21 cellular contexts compared by ENCODE assay signal in genomic region chr1:213783898-213784297, GRCh38.
DNase-seq lines count a peak whose midpoint lies in the region; ATAC-seq and TF ChIP-seq lines count a peak whose summit lies in the region.
"Had no signal": no experiment of that assay in that cellular context is flagged by ENCODE, and none has a peak within 500 bp of the region (broad histone marks: within the 10 kb centered on the region; RNA-seq: fewer than 3 reads in every experiment).

No MANE protein-coding gene starts in this region.

- H3K36me3 ChIP-seq in KOPT-K1 (ENCODE audit: insufficient read depth, low read length) (no peaks in the 10 kb centered on the region), lung (ENCODE audit: control insufficient read depth in 2 of 2, insufficient read depth in 2 of 2, low read length in 2 of 2) (no peaks in the 10 kb centered on the region)
- H3K36me3 ChIP-seq: breast epithelium, neutrophil, upper lobe of left lung had no signal

- H3K27ac ChIP-seq in KOPT-K1 (ENCODE audit: low read depth, low read length, poor library complexity, severe bottlenecking) (peak overlapping the region; percentile 71), lung (ENCODE audit: low read depth in 1 of 2, low read length in 1 of 2) (no peak overlapping the region), right cardiac atrium (ENCODE audit: low read length) (no peak overlapping the region)
- H3K27ac ChIP-seq: A549, breast epithelium, neutrophil, upper lobe of left lung had no signal

- DNase-seq in SIG-M5 treated with dmso at 0.1 percent for 504 hours (lab: John Stamatoyannopoulos, UW; ENCODE audit: unreplicated experiment) (peak; percentile 32), SIG-M5 (lab: John Stamatoyannopoulos, UW) (no peak), NOMO-1 (lab: John Stamatoyannopoulos, UW; ENCODE audit: unreplicated experiment in 2 of 2) (peak; percentile 38 to 79), lung (ENCODE audit: low spot score) (peak; percentile 33), right cardiac atrium (no peak), omental fat pad (ENCODE audit: low spot score) (no peak)
- DNase-seq: activated CD4-positive, alpha-beta T cell treated with anti-CD3 and anti-CD28 coated beads, Interleukin-2, amount 50 U/mL, for 4 hours; dermis blood vessel endothelial cell; EL; HCEC 1CT; left cardiac atrium; NCI-H2029; SHP77 treated with DMSO at 0.1 percent for 48 hours; stimulated activated CD4-positive, alpha-beta T cell treated with anti-CD3 and anti-CD28 coated beads, Interleukin-15, amount 100 ng/mL, for 24 hours; T1000 had no signal

- ATAC-seq in lung (ENCODE audit: insufficient read depth, low FRiP score) = no peak
- ATAC-seq in right cardiac atrium = no peak
- ATAC-seq in HG03025 (IDR thresholded peaks at IDR 0.05; ENCODE audit: low FRiP score, unreplicated experiment) = no peak
- no peak for ATAC-seq in omental fat pad (ENCODE audit: low FRiP score)
- ATAC-seq: A549, left cardiac atrium had no signal

- H3K9me3 ChIP-seq in KOPT-K1 (ENCODE audit: insufficient read depth, low read length, poor library complexity, severe bottlenecking) (no peaks in the 10 kb centered on the region), lung (ENCODE audit: control insufficient read depth in 2 of 2, insufficient read depth in 1 of 2, low read length in 1 of 2) (no peaks in the 10 kb centered on the region), right cardiac atrium (ENCODE audit: control insufficient read depth, low read length) (peaks cover 2% of the 10 kb centered on the region)
- H3K9me3 ChIP-seq: A549, breast epithelium, neutrophil, upper lobe of left lung had no signal

- H3K4me1 ChIP-seq in lung (ENCODE audit: control insufficient read depth in 2 of 2, insufficient read depth in 2 of 2, low read length in 2 of 2) (no peaks in the 10 kb centered on the region), right cardiac atrium (ENCODE audit: control insufficient read depth, insufficient read depth, low read length) (no peaks in the 10 kb centered on the region)
- H3K4me1 ChIP-seq: A549, breast epithelium had no signal

- intact Hi-C loops in right cardiac atrium (cut with DNase I) = no loop called here

- H3K27me3 ChIP-seq in lung (ENCODE audit: control insufficient read depth, insufficient read depth) (no peaks in the 10 kb centered on the region), right cardiac atrium (ENCODE audit: control insufficient read depth, insufficient read depth) (no peaks in the 10 kb centered on the region)
- H3K27me3 ChIP-seq: breast epithelium, neutrophil, upper lobe of left lung had no signal

- no peak for TF ChIP-seq CTCF in lung (IDR thresholded peaks at IDR 0.05; ENCODE audit: control extremely low read depth, extremely low read depth)
- no peak for TF ChIP-seq CTCF in omental fat pad (IDR thresholded peaks at IDR 0.05)

- H3K4me3 ChIP-seq in lung (no peak overlapping the region), right cardiac atrium (ENCODE audit: low read length) (no peak overlapping the region)
- H3K4me3 ChIP-seq: A549, breast epithelium, upper lobe of left lung had no signal

- WGBS in lung, 2 donors = 5 to 10% methylated on average over 2 of the region's 2 CpGs
- 18% methylated on average over 2 of the region's 2 CpGs for WGBS in right cardiac atrium

Comparison
In these comparisons a context has a peak if more than half of its experiments do, and no peak if none do; other contexts are left out.
1. DNase-seq: peak in SIG-M5 treated with dmso at 0.1 percent for 504 hours (single experiment), NOMO-1 (2 of 2) and lung (single experiment); none in SIG-M5 (single experiment), right cardiac atrium (0 of 3) and omental fat pad (single experiment).